Comparison of ENCODE assay signal across 8 cellular contexts in genomic region chr10:6203331-6204062, GRCh38. TPM values are rescaled to one million over a fixed set of nuclear protein-coding genes. Genes with fewer than 3 reads are reported as not detected.
DNase-seq lines count a peak whose midpoint lies in the region; ATAC-seq, FAIRE-seq and TF ChIP-seq lines count a peak whose summit lies in the region.

No MANE protein-coding gene starts in this region.

- H3K4me3 ChIP-seq in kidney (ENCODE audit: low read length in 2 of 2) = peak overlapping the region; percentile 78 to 80

- TF ChIP-seq EP300 in Ishikawa (IDR thresholded peaks at IDR 0.05; ENCODE audit: borderline replicate concordance) = no peak

- H3K27ac ChIP-seq in kidney (ENCODE audit: low read depth in 2 of 2, low read length in 2 of 2) = peak overlapping the region; percentile 83 to 88

- H3K27ac Mint-ChIP-seq in WTC11 = peak overlapping the region; percentile 94

- H3K9ac ChIP-seq in kidney (ENCODE audit: low read length in 2 of 2) = peak overlapping the region; percentile 55 to 85

- CTCF ChIA-PET in WTC11 (lab: Charles Lee) = interaction anchor here (0.8 to 4.6 kb wide), 28 partner anchors 14 to 327 kb away, joined by 3 to 160 read pairs (median 4); no protein-coding TSS in a partner anchor

- TF ChIP-seq RAD21 in Ishikawa (IDR thresholded peaks at IDR 0.05; ENCODE audit: low read depth) = peak; percentile 5; the same call in 1 of the 2 replicates

- FAIRE-seq in kidney (lab: Jason Lieb, UNC) = no peak

- peaks cover 11% of the 10 kb centered on the region for H3K36me3 Mint-ChIP-seq in WTC11

- no peaks in the 10 kb centered on the region for H3K9me3 Mint-ChIP-seq in WTC11

- POLR2A ChIA-PET in WTC11 (lab: Charles Lee) = interaction anchor here (0.6 to 1.8 kb wide), 13 partner anchors 14 to 346 kb away, joined by 3 to 33 read pairs (median 5); partner anchors contain the start of genes ANKRD16 and FBH1

- peaks cover 24% of the 10 kb centered on the region for H3K4me1 Mint-ChIP-seq in WTC11

- intact Hi-C loops in kidney (cut with DNase I) = no loop called here

- peaks cover 6 to 26% of the 10 kb centered on the region in 2 donors for H3K4me1 ChIP-seq in kidney (ENCODE audit: control insufficient read depth in 1 of 2, insufficient read depth in 1 of 2, low read depth in 1 of 2, low read length in 2 of 2)

- in situ Hi-C loops in G401 (cut with HindIII; ENCODE audit: low sequenced_read_pairs) = no loop called here

- H3K4me3 Mint-ChIP-seq in WTC11 = peak overlapping the region; percentile 97

- no peaks in the 10 kb centered on the region for H3K36me3 ChIP-seq in kidney (ENCODE audit: control insufficient read depth in 1 of 2, insufficient read depth in 2 of 2, low read length in 2 of 2)

- DNase-seq in G401 (ENCODE audit: low spot score) = peak; percentile 25
- DNase-seq in WTC11 (ENCODE audit: low spot score) = peak; percentile 72
- peak; percentile 42 for DNase-seq in central memory CD4-positive, alpha-beta T cell
- DNase-seq in kidney = peak; percentile 90
- DNase-seq in stimulated activated CD4-positive, alpha-beta T cell treated with anti-CD3 and anti-CD28 coated beads, Interleukin-2, amount 100 ng/mL, for 24 hours = peak; percentile 57 to 70
- DNase-seq in SHP77 treated with DMSO at 0.1 percent for 48 hours (lab: John Stamatoyannopoulos, UW) = no peak

- H3K27me3 Mint-ChIP-seq in WTC11 (ENCODE audit: low read depth) = peaks cover 46% of the 10 kb centered on the region

- H3K9me3 ChIP-seq in kidney (ENCODE audit: control insufficient read depth in 1 of 2, low read length in 2 of 2) = no peaks in the 10 kb centered on the region

- TF ChIP-seq CTCF in WTC11 (IDR thresholded peaks at IDR 0.05) (peak; percentile 26; the same call in 1 of the 2 replicates), kidney (IDR thresholded peaks at IDR 0.05; ENCODE audit: borderline replicate concordance, extremely low read depth, insufficient read depth) (peak; percentile 39)

- ATAC-seq in GM21717 (IDR thresholded peaks at IDR 0.05; ENCODE audit: unreplicated experiment) (peak; percentile 43), WTC11 (peak; percentile 29)

TF ChIP-seq in Ishikawa, 13 proteins besides CTCF, POLR2A, EP300 and RAD21:
- TF ChIP-seq TCF12 (IDR thresholded peaks at IDR 0.05; ENCODE audit: low read depth) (no peak), TEAD4 (IDR thresholded peaks at IDR 0.05) (no peak), ZBTB7A (IDR thresholded peaks at IDR 0.05; ENCODE audit: low read depth) (no peak; the same call in 1 of the 2 replicates), EGR1 (IDR thresholded peaks at IDR 0.05) (no peak), MAX (IDR thresholded peaks at IDR 0.05) (no peak), USF1 (IDR thresholded peaks at IDR 0.05) (no peak), CEBPB (IDR thresholded peaks at IDR 0.05) (no peak)

TF ChIP-seq in WTC11, 78 proteins besides CTCF, POLR2A, EP300 and RAD21:
- peak; percentile 89; the same call in 1 of the 2 replicates for TF ChIP-seq KAT7 (CRISPR knock-in tag; IDR thresholded peaks at IDR 0.05; ENCODE audit: borderline replicate concordance)
- no peak for TF ChIP-seq MAX (CRISPR knock-in tag; IDR thresholded peaks at IDR 0.05)
TF ChIP-seq in WTC11: peak in this region for 1.

RNA-seq across cellular contexts. Expression of gene PFKFB3, which starts 0.8 kb away (rescaled TPM):
- 5.2 and 11.0 TPM in 2 replicates for total RNA-seq in G401 (2014; rRNA removed; shearing (Covaris generic))
- total RNA-seq in WTC11 (2021) (30.6 to 42.5 TPM (median 40.7 TPM) in 3 replicates), kidney (141 TPM)
- polyA plus RNA-seq in kidney (ENCODE audit: insufficient read depth, low read depth, low replicate concordance) = 34.9 TPM
